28 cellular contexts compared by ENCODE assay signal in the genomic region with DNA sequence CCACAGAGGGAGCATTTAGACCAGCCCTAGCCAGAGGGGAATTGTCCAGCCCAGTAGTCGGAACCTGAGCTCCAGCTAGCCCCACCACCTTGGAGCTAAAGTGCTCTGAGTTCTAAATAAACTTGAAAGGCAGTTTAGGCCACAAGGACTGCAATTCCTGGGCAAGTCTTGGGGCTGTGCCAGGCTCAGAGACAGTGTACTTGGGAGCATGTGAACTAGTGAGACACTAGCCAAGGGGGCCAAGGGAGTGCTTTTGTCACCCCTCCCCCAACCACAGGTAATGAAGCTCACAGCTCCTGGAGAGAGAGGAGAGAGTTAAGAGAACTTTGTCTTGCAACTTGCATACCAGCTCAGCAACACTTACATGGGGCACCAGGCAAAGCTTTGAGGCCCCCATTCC.
"Had no signal": no experiment of that assay in that cellular context is flagged by ENCODE, and none has a peak within 500 bp of the region (broad histone marks: within the 10 kb centered on the region; RNA-seq: fewer than 3 reads in every experiment).

No MANE protein-coding gene starts in this region.

- H3K9me3 ChIP-seq: gastrocnemius medialis, heart right ventricle, prostate gland, right atrium auricular region, thyroid gland had no signal

- H3K36me3 ChIP-seq: gastrocnemius medialis, heart right ventricle, prostate gland, right atrium auricular region, thyroid gland had no signal

- H3K4me3 ChIP-seq: dorsolateral prefrontal cortex, gastrocnemius medialis, heart right ventricle, lung, prostate gland, right atrium auricular region, smooth muscle cell, thyroid gland had no signal

- FAIRE-seq: colon, keratinocyte had no signal

- H3K27me3 ChIP-seq: dorsolateral prefrontal cortex, gastrocnemius medialis, right atrium auricular region, thyroid gland had no signal

- H3K4me1 ChIP-seq: gastrocnemius medialis, heart right ventricle, prostate gland, right atrium auricular region, thyroid gland had no signal

- ATAC-seq: esophagus mucosa; gastrocnemius medialis; heart right ventricle; left lobe of liver; naive thymus-derived CD8-positive, alpha-beta T cell; sciatic nerve; stimulated activated naive CD8-positive, alpha-beta T cell treated with anti-CD3 and anti-CD28 coated beads, Interleukin-15, amount 100 ng/mL, for 72 hours had no signal

- H3K27ac ChIP-seq: dorsolateral prefrontal cortex, epithelial cell of prostate, gastrocnemius medialis, heart right ventricle, prostate gland, right atrium auricular region, thyroid gland had no signal

- H3K4me2 ChIP-seq: smooth muscle cell had no signal

- DNase-seq: dorsolateral prefrontal cortex; effector CD4-positive, alpha-beta T cell; foreskin fibroblast; gastrocnemius medialis; heart right ventricle; hippocampal formation; immature natural killer cell; naive thymus-derived CD8-positive, alpha-beta T cell; nephron progenitor cell; nucleus accumbens; stimulated activated CD4-positive, alpha-beta T cell treated with anti-CD3 and anti-CD28 coated beads, Interleukin-12 subunit alpha, Interleukin-12 subunit beta, amount 100 ng/mL, for 4 hours; stimulated activated CD4-positive, alpha-beta T cell treated with anti-CD3 and anti-CD28 coated beads, Interleukin-1b, Interleukin-23, amount 100 ng/mL, for 48 hours; stimulated activated CD4-positive, alpha-beta T cell treated with anti-CD3 and anti-CD28 coated beads, Interleukin-4, amount 100 ng/mL, for 1 hour; stimulated activated CD8-positive, alpha-beta memory T cell treated with anti-CD3 and anti-CD28 coated beads, Interleukin-4, amount 100 ng/mL, for 48 hours; stimulated activated naive CD4-positive, alpha-beta T cell; stimulated activated naive CD8-positive, alpha-beta T cell treated with anti-CD3 and anti-CD28 coated beads, Interleukin-15, amount 100 ng/mL, for 72 hours; thyroid gland; trophoblast cell had no signal
